1 cellular context compared by ENCODE assay signal in the genomic region with DNA sequence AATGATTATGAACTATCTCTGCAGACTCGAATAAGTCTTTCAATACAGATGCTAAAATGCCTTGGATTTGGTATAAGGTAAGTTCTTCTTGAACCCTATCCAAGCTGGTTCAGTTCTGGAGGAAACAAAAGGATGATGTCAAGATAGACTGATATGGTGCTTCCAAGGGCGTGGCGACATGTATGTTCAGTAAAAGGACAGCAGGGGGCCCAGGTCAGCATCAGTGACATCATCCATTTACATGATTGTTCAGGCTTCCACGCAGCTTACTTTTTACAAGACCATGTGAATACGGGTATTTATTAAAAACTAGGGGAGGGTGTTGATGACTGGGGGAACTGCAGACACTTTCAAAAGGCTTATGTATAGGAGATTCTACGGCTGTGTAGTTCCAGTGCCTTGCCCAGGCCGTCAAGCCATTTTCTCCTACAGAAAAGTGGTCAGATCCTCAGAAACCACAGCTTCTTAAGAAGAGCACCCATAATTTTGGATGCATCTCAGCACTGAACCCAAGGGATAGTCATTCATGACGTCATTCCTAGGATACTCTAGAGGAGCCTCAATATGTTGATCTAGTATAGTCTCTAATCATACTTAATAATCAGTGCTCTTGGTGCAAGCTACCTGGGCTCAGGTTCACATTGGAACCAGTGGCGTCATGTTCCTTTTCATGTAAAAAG.
TF ChIP-seq lines count a peak whose summit lies in the region.

No MANE protein-coding gene starts in this region.

TF ChIP-seq in HCT116, 20 proteins besides CTCF, POLR2A, EP300 and RAD21 (continued from another document):
- TF ChIP-seq CBX3 (IDR thresholded peaks at IDR 0.05; ENCODE audit: low read depth) (no peak), YY1 (IDR thresholded peaks at IDR 0.05; ENCODE audit: extremely low read depth, insufficient replicate concordance, low read depth, low read length) (no peak), EZH2phosphoT487 (IDR thresholded peaks at IDR 0.05; ENCODE audit: borderline replicate concordance) (no peak), ATF3 (IDR thresholded peaks at IDR 0.05) (no peak), FOSL1 (IDR thresholded peaks at IDR 0.05; ENCODE audit: low read depth) (no peak), JUND (IDR thresholded peaks at IDR 0.05) (no peak), ELF1 (IDR thresholded peaks at IDR 0.05; ENCODE audit: borderline replicate concordance, low read depth) (no peak)
- TF ChIP-seq, protein P1, sequence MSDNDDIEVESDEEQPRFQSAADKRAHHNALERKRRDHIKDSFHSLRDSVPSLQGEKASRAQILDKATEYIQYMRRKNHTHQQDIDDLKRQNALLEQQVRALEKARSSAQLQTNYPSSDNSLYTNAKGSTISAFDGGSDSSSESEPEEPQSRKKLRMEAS (IDR thresholded peaks at IDR 0.05): no peak
TF ChIP-seq in HCT116: peak in this region for 0.
